ENCODE assay signal across 37 cellular contexts in the genomic region with DNA sequence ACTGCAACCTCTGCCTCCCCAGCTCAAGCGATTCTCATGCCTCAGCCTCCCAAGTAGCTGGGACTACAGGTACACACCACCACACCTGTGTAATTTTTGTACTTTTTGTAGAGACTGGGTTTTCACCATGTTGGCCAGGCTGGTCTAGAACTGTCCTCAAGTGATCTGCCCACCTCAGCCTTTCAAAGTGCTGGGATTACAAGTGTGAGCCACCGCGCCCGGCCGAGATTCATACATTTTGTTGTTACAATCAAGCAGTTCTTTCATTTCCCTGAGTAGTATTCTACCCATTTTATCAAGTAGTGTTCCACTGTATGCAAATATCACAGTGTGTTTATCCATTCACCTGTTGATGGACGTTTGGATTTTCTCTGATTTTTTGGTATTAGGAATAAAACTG.
"Had no signal": no experiment of that assay in that cellular context is flagged by ENCODE, and none has a peak within 500 bp of the region (broad histone marks: within the 10 kb centered on the region; RNA-seq: fewer than 3 reads in every experiment).

No MANE protein-coding gene starts in this region.

- H3K36me3 Mint-ChIP-seq: activated CD4-positive, alpha-beta memory T cell treated with anti-CD3 and anti-CD28 coated beads for 36 hours; activated naive CD4-positive, alpha-beta T cell treated with anti-CD3 and anti-CD28 coated beads, Interleukin-2, amount 50 U/mL, for 72 hours; activated naive CD8-positive, alpha-beta T cell treated with anti-CD3 and anti-CD28 coated beads for 36 hours had no signal

- H3K27ac Mint-ChIP-seq: activated B cell treated with CpG ODN at 0.5 μM for 24 hours; activated CD4-positive, alpha-beta memory T cell treated with anti-CD3 and anti-CD28 coated beads for 36 hours; activated CD4-positive, alpha-beta T cell treated with anti-CD3 and anti-CD28 coated beads, Interleukin-2, amount 10 ng/mL, durations not matched to agents 24 days and 14 days; activated CD8-positive, alpha-beta T cell treated with anti-CD3 and anti-CD28 coated beads for 36 hours; activated naive CD4-positive, alpha-beta T cell treated with anti-CD3 and anti-CD28 coated beads for 36 hours; activated naive CD4-positive, alpha-beta T cell treated with anti-CD3 and anti-CD28 coated beads, Interleukin-2, amount 50 U/mL, for 72 hours; activated naive CD8-positive, alpha-beta T cell treated with anti-CD3 and anti-CD28 coated beads for 36 hours; activated T-cell treated with anti-CD3 and anti-CD28 coated beads, Interleukin-2, amount 50 U/mL, for 72 hours; activated T-helper 1 cell treated with anti-CD3 and anti-CD28 coated beads, Interleukin-12 subunit alpha, Interleukin-12 subunit beta, Interleukin-2, Interleukin-4 antibody, amounts not matched to agents 30 ng/mL and 10 ng/mL and 1 ng/mL, durations not matched to agents 14 hours and 24 hours and 36 hours; activated T-helper 17 cell treated with anti-CD3 and anti-CD28 coated beads, Interleukin-2, amount 50 U/mL, for 72 hours; T-helper 1 cell treated with Interleukin-12 subunit alpha and Interleukin-12 subunit beta and Interleukin-4 antibody, amounts not matched to agents 30 μg/mL and 1 μg/mL, for 36 hours; T-helper 2 cell treated with Interferon-gamma antibody and Interleukin-4, amounts not matched to agents 5 μg/mL and 100 μg/mL, for 36 hours had no signal

- H3K27me3 ChIP-seq: body of pancreas, brain microvascular endothelial cell, breast epithelium had no signal

- H3K27ac ChIP-seq: adrenal gland, body of pancreas, brain microvascular endothelial cell, breast epithelium, VCaP had no signal

- FAIRE-seq: astrocyte, TTC549 had no signal

- H3K4me3 ChIP-seq: adrenal gland, body of pancreas, breast epithelium had no signal

- DNase-seq: activated B cell treated with CpG ODN at 0.5 μM for 24 hours; activated CD4-positive, alpha-beta memory T cell treated with anti-CD3 and anti-CD28 coated beads for 36 hours; activated CD4-positive, alpha-beta T cell treated with anti-CD3 and anti-CD28 coated beads for 4 hours; activated CD4-positive, alpha-beta T cell treated with anti-CD3 and anti-CD28 coated beads, Interleukin-2, amount 10 ng/mL, durations not matched to agents 24 days and 14 days; activated CD4-positive, alpha-beta T cell treated with anti-CD3 and anti-CD28 coated beads, Interleukin-2, amount 50 U/mL, for 1 hour; activated CD4-positive, alpha-beta T cell treated with anti-CD3 and anti-CD28 coated beads, Interleukin-2, amount 50 U/mL, for 4 hours; activated CD4-positive, CD25-positive, alpha-beta regulatory T cell treated with anti-CD3 and anti-CD28 coated beads, Interleukin-2, amount 50 U/mL, for 72 hours; activated CD8-positive, alpha-beta memory T cell treated with anti-CD3 and anti-CD28 coated beads, Interleukin-2, amount 50 U/mL, for 4 hours; activated CD8-positive, alpha-beta T cell treated with anti-CD3 and anti-CD28 coated beads for 36 hours; activated effector memory CD4-positive, alpha-beta T cell treated with anti-CD3 and anti-CD28 coated beads, Interleukin-2, amount 50 U/mL, for 16 hours; activated gamma-delta T cell treated with Interleukin-2 at 50 U/mL for 16 hours; activated naive CD4-positive, alpha-beta T cell; activated naive CD4-positive, alpha-beta T cell treated with anti-CD3 and anti-CD28 coated beads for 36 hours; activated naive CD4-positive, alpha-beta T cell treated with anti-CD3 and anti-CD28 coated beads, Interleukin-2, amount 50 U/mL, for 16 hours; activated naive CD8-positive, alpha-beta T cell treated with anti-CD3 and anti-CD28 coated beads for 36 hours; activated T-cell treated with anti-CD3 and anti-CD28 coated beads for 4 hours; activated T-cell treated with anti-CD3 and anti-CD28 coated beads, Interleukin-2, amount 50 U/mL, for 1 hour; activated T-cell treated with anti-CD3 and anti-CD28 coated beads, Interleukin-2, amount 50 U/mL, for 4 hours; activated T-cell treated with anti-CD3 and anti-CD28 coated beads, Interleukin-2, amount 50 U/mL, for 72 hours; amniotic stem cell; aorta; body of pancreas; brain microvascular endothelial cell; central memory CD4-positive, alpha-beta T cell; T-helper 1 cell; T-helper 2 cell; T-helper 9 cell had no signal

- H3K4me1 Mint-ChIP-seq: activated B cell treated with CpG ODN at 0.5 μM for 24 hours; activated CD4-positive, alpha-beta T cell treated with anti-CD3 and anti-CD28 coated beads, Interleukin-2, amount 10 ng/mL, durations not matched to agents 24 days and 14 days; activated naive CD8-positive, alpha-beta T cell treated with anti-CD3 and anti-CD28 coated beads for 36 hours had no signal

- H3K4me3 Mint-ChIP-seq: activated B cell treated with CpG ODN at 0.5 μM for 24 hours; activated CD4-positive, alpha-beta memory T cell treated with anti-CD3 and anti-CD28 coated beads for 36 hours; activated CD4-positive, alpha-beta T cell treated with anti-CD3 and anti-CD28 coated beads, Interleukin-2, amount 10 ng/mL, durations not matched to agents 24 days and 14 days; activated CD8-positive, alpha-beta T cell treated with anti-CD3 and anti-CD28 coated beads for 36 hours; activated naive CD4-positive, alpha-beta T cell treated with anti-CD3 and anti-CD28 coated beads for 36 hours; activated naive CD8-positive, alpha-beta T cell treated with anti-CD3 and anti-CD28 coated beads for 36 hours; activated T-cell treated with anti-CD3 and anti-CD28 coated beads, Interleukin-2, amount 50 U/mL, for 4 hours; activated T-cell treated with anti-CD3 and anti-CD28 coated beads, Interleukin-2, amount 50 U/mL, for 72 hours; activated T-helper 1 cell treated with anti-CD3 and anti-CD28 coated beads, Interleukin-12 subunit alpha, Interleukin-12 subunit beta, Interleukin-2, Interleukin-4 antibody, amounts not matched to agents 30 ng/mL and 10 ng/mL and 1 ng/mL, durations not matched to agents 14 hours and 24 hours and 36 hours; activated T-helper 17 cell treated with anti-CD3 and anti-CD28 coated beads, Interleukin-2, amount 50 U/mL, for 72 hours; T-helper 1 cell treated with Interleukin-12 subunit alpha and Interleukin-12 subunit beta and Interleukin-4 antibody, amounts not matched to agents 30 μg/mL and 1 μg/mL, for 36 hours; T-helper 2 cell treated with Interferon-gamma antibody and Interleukin-4, amounts not matched to agents 5 μg/mL and 100 μg/mL, for 36 hours had no signal

- H3K9me3 Mint-ChIP-seq: activated B cell treated with CpG ODN at 0.5 μM for 24 hours; activated CD4-positive, alpha-beta memory T cell treated with anti-CD3 and anti-CD28 coated beads for 36 hours; activated CD4-positive, alpha-beta T cell treated with anti-CD3 and anti-CD28 coated beads, Interleukin-2, amount 10 ng/mL, durations not matched to agents 24 days and 14 days; activated CD8-positive, alpha-beta T cell treated with anti-CD3 and anti-CD28 coated beads for 36 hours; activated naive CD4-positive, alpha-beta T cell treated with anti-CD3 and anti-CD28 coated beads for 36 hours; activated naive CD4-positive, alpha-beta T cell treated with anti-CD3 and anti-CD28 coated beads, Interleukin-2, amount 50 U/mL, for 72 hours; activated naive CD8-positive, alpha-beta T cell treated with anti-CD3 and anti-CD28 coated beads for 36 hours; activated T-cell treated with anti-CD3 and anti-CD28 coated beads, Interleukin-2, amount 50 U/mL, for 4 hours; activated T-cell treated with anti-CD3 and anti-CD28 coated beads, Interleukin-2, amount 50 U/mL, for 72 hours; activated T-helper 1 cell treated with anti-CD3 and anti-CD28 coated beads, Interleukin-12 subunit alpha, Interleukin-12 subunit beta, Interleukin-2, Interleukin-4 antibody, amounts not matched to agents 30 ng/mL and 10 ng/mL and 1 ng/mL, durations not matched to agents 14 hours and 24 hours and 36 hours; activated T-helper 17 cell treated with anti-CD3 and anti-CD28 coated beads, Interleukin-2, amount 50 U/mL, for 72 hours; T-helper 1 cell treated with Interleukin-12 subunit alpha and Interleukin-12 subunit beta and Interleukin-4 antibody, amounts not matched to agents 30 μg/mL and 1 μg/mL, for 36 hours; T-helper 2 cell treated with Interferon-gamma antibody and Interleukin-4, amounts not matched to agents 5 μg/mL and 100 μg/mL, for 36 hours had no signal

- H3K4me1 ChIP-seq: adrenal gland, body of pancreas, breast epithelium had no signal

- ATAC-seq: activated CD8-positive, alpha-beta T cell treated with anti-CD3 and anti-CD28 coated beads for 36 hours; activated naive CD4-positive, alpha-beta T cell treated with anti-CD3 and anti-CD28 coated beads, Interleukin-2, amount 50 U/mL, for 72 hours; activated T-cell treated with anti-CD3 and anti-CD28 coated beads, Interleukin-2, amount 50 U/mL, for 4 hours; activated T-cell treated with anti-CD3 and anti-CD28 coated beads, Interleukin-2, amount 50 U/mL, for 72 hours; activated T-helper 17 cell treated with anti-CD3 and anti-CD28 coated beads, Interleukin-2, amount 50 U/mL, for 72 hours; body of pancreas had no signal

- H3K9me3 ChIP-seq: adrenal gland, body of pancreas, breast epithelium had no signal

- H3K36me3 ChIP-seq: adrenal gland, brain microvascular endothelial cell, breast epithelium had no signal

- H3K27me3 Mint-ChIP-seq: activated T-helper 17 cell treated with anti-CD3 and anti-CD28 coated beads, Interleukin-2, amount 50 U/mL, for 72 hours had no signal
